ENCODE assay signal across 8 cellular contexts in the genomic region with DNA sequence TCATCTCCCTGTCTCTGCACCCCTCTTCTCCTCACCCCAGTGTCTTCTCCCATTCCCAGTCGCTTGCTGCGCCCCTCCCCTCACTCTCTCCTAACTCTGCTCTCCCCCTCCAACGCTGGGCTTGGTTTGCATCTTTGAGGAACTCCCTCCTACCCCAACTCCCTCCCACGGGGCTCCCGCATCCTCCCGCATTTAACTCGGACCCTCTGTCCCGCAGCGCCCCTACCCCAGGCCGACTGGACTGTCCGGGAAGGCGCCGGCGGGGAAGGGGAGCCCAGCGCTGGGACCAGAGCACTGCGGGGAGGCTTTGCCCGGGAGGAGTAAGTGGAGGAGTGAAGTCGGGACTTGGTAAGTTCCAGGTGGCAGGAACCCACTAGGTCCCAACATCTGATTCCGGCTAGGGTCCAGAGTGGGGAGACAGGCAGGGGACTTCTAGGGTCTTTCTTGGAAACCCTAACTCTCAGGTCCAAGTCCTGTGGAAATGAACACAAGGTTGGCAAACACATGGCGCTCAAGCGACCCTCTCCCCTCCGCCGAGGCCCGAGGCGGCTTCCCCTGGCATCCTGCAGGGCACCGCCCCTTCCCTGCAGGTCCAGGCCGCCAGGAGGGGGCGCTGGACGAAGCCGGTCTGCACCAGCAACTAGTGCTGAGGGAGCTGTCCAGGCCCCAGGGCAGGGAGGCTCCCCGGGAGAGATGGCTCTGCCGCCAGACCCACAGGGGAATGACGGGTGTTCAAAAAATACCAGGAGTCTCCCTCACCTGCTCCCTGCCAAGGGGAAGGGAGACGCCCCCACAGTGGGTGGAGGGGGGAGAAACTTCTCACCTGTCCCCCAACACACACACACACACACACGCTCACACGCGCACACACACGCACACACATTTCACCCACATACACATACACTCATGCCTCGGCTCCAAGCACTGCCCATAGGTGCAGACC. TPM values are rescaled to one million over a fixed set of nuclear protein-coding genes. Genes with fewer than 3 reads are reported as not detected.
DNase-seq lines count a peak whose midpoint lies in the region; ATAC-seq and TF ChIP-seq lines count a peak whose summit lies in the region.

No MANE protein-coding gene starts in this region.

- H3K27me3 ChIP-seq in parathyroid adenoma (ENCODE audit: control insufficient read depth, insufficient read depth, low read length) = no peaks in the 10 kb centered on the region

- no peak overlapping the region for H3K4me3 ChIP-seq in fibroblast of villous mesenchyme (ENCODE audit: low read depth, low read length)
- no peak overlapping the region for H3K4me3 ChIP-seq in parathyroid adenoma (ENCODE audit: low read depth, low read length)

- no peaks in the 10 kb centered on the region for H3K36me3 Mint-ChIP-seq in activated T-cell treated with anti-CD3 and anti-CD28 coated beads, Interleukin-2, amount 50 U/mL, for 72 hours (ENCODE audit: insufficient read depth in 2 of 2)

- peaks cover 32% of the 10 kb centered on the region for H3K27me3 Mint-ChIP-seq in activated T-cell treated with anti-CD3 and anti-CD28 coated beads, Interleukin-2, amount 50 U/mL, for 72 hours (ENCODE audit: low read depth)

- DNase-seq in AG20443 (ENCODE audit: low spot score) = peak; percentile 91
- DNase-seq in NOMO-1 treated with dmso at 0.1 percent for 144 hours (lab: John Stamatoyannopoulos, UW; ENCODE audit: unreplicated experiment) = peak; percentile 21
- DNase-seq in activated T-cell treated with anti-CD3 and anti-CD28 coated beads, Interleukin-2, amount 50 U/mL, for 72 hours = peak; percentile 82 to 87
- peak; percentile 66 for DNase-seq in fibroblast of villous mesenchyme (ENCODE audit: low read depth)
- DNase-seq in NCI-H446 treated with DMSO at 0.1 percent for 48 hours (lab: John Stamatoyannopoulos, UW) = no peak

- no peak overlapping the region for H3K27ac ChIP-seq in parathyroid adenoma

- no peaks in the 10 kb centered on the region for H3K9me3 Mint-ChIP-seq in activated T-cell treated with anti-CD3 and anti-CD28 coated beads, Interleukin-2, amount 50 U/mL, for 72 hours

- no peak overlapping the region for H2AFZ ChIP-seq in parathyroid adenoma

- H3K9me3 ChIP-seq in parathyroid adenoma (ENCODE audit: control insufficient read depth, low read length) = no peaks in the 10 kb centered on the region

- no peak overlapping the region for H3K4me2 ChIP-seq in parathyroid adenoma (ENCODE audit: low read length)

- H3K36me3 ChIP-seq in parathyroid adenoma (ENCODE audit: control insufficient read depth, insufficient read depth, low read length) = no peaks in the 10 kb centered on the region

- peaks cover 10% of the 10 kb centered on the region for H3K4me1 Mint-ChIP-seq in activated T-cell treated with anti-CD3 and anti-CD28 coated beads, Interleukin-2, amount 50 U/mL, for 72 hours (ENCODE audit: low read depth)

- no peaks in the 10 kb centered on the region for H3K4me1 ChIP-seq in parathyroid adenoma

- ATAC-seq in GM21576 (IDR thresholded peaks at IDR 0.05; ENCODE audit: unreplicated experiment) = peak; percentile 62
- peak; percentile 75 to 84 for ATAC-seq in activated T-cell treated with anti-CD3 and anti-CD28 coated beads, Interleukin-2, amount 50 U/mL, for 72 hours (replicated peaks in 1 of 2)
- no peak for ATAC-seq in GM19324 (IDR thresholded peaks at IDR 0.05; ENCODE audit: low FRiP score, unreplicated experiment)

- H3K4me3 Mint-ChIP-seq in activated T-cell treated with anti-CD3 and anti-CD28 coated beads, Interleukin-2, amount 50 U/mL, for 72 hours = peak overlapping the region; percentile 45 to 56

- H3K79me2 ChIP-seq in parathyroid adenoma = peaks cover 2% of the 10 kb centered on the region

- TF ChIP-seq CTCF in fibroblast of villous mesenchyme (IDR thresholded peaks at IDR 0.05; ENCODE audit: insufficient read depth, low read depth, low read length) = peak; percentile 85
- peak; percentile 55 for TF ChIP-seq CTCF in parathyroid adenoma (IDR thresholded peaks at IDR 0.05)

- no peak overlapping the region for H3K27ac Mint-ChIP-seq in activated T-cell treated with anti-CD3 and anti-CD28 coated beads, Interleukin-2, amount 50 U/mL, for 72 hours

- H3K9ac ChIP-seq in parathyroid adenoma = no peak overlapping the region

RNA-seq across cellular contexts. Expression of a gene that starts 53.2 kb away (rescaled TPM):
- total RNA-seq in activated T-cell treated with anti-CD3 and anti-CD28 coated beads, Interleukin-2, amount 50 U/mL, for 72 hours = not detected
- under 0.01 TPM in 1 of 2 replicates, not detected in the other for total RNA-seq in fibroblast of villous mesenchyme
